5 cellular contexts compared by ENCODE assay signal in genomic region chr2:237757616-237758015, GRCh38. TPM values are rescaled to one million over a fixed set of nuclear protein-coding genes. Genes with fewer than 3 reads are reported as not detected.
"Had no signal": no experiment of that assay in that cellular context is flagged by ENCODE, and none has a peak within 500 bp of the region (broad histone marks: within the 10 kb centered on the region; RNA-seq: fewer than 3 reads in every experiment).

No MANE protein-coding gene starts in this region.

- ATAC-seq: K562 had no signal

- H2AFZ ChIP-seq: GM23248 had no signal

- H3K4me3 ChIP-seq: GM23248, K562 had no signal

- DNase-seq: GM23248, H9, HCEC 1CT, IMR-90 had no signal

- H3K4me3 Mint-ChIP-seq: H9 had no signal

- H3K4me1 Mint-ChIP-seq: H9 had no signal

- H3K9me3 Mint-ChIP-seq: H9 had no signal

- H3K27ac ChIP-seq: GM23248 had no signal

RNA-seq across cellular contexts. Expression of gene RBM44, which starts 41.0 kb away (rescaled TPM):
- polyA plus RNA-seq: GM23248 had no signal
